Comparison of ENCODE assay signal across 20 cellular contexts in the genomic region with DNA sequence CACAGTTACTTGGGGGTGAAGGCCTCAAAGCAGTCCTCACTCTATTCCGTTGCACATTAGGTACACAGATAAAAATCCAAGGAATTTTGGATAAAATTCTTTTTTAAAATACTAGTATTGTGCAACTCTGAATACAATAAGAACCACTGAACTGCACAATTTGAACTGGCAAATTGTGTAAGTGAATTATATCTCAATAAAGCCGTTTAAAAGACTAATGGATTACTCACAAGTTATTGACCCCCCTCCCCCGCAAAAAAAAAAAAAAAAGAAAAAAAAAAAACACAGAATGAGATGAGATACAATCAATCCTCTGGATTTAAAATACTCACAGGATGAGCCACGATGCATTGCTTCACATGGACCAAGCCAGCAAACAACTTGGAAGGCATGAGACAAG.
"Had no signal": no experiment of that assay in that cellular context is flagged by ENCODE, and none has a peak within 500 bp of the region (broad histone marks: within the 10 kb centered on the region; RNA-seq: fewer than 3 reads in every experiment).

No MANE protein-coding gene starts in this region.

- H3K27ac Mint-ChIP-seq: immature natural killer cell, memory B cell, mesothelial cell of epicardium, natural killer cell had no signal

- H3K36me3 ChIP-seq: lower lobe of right lung, ovary, right atrium auricular region had no signal

- ATAC-seq: effector memory CD8-positive, alpha-beta T cell; gastroesophageal sphincter; left lung; lower lobe of right lung; natural killer cell had no signal

- DNase-seq: effector memory CD8-positive, alpha-beta T cell; foreskin fibroblast; glutamatergic neuron; immature natural killer cell; left lung; lower lobe of right lung; natural killer cell; ovary; stimulated activated CD4-positive, alpha-beta T cell treated with anti-CD3 and anti-CD28 coated beads, Interleukin-2, amount 100 ng/mL, for 48 hours; stimulated activated naive CD4-positive, alpha-beta T cell treated with Interleukin-2 at 50 U/mL for 16 hours; trophoblast cell had no signal

- H3K4me3 Mint-ChIP-seq: effector memory CD8-positive, alpha-beta T cell; immature natural killer cell; memory B cell; mesothelial cell of epicardium; natural killer cell; neural crest cell had no signal

- H3K27me3 ChIP-seq: esophagus muscularis mucosa, gastroesophageal sphincter, left lung, ovary, right atrium auricular region had no signal

- H3K27me3 Mint-ChIP-seq: effector memory CD8-positive, alpha-beta T cell; memory B cell had no signal

- H3K9me3 ChIP-seq: esophagus muscularis mucosa, gastroesophageal sphincter, left lung, lower lobe of right lung, ovary, right atrium auricular region had no signal

- H3K4me3 ChIP-seq: esophagus muscularis mucosa, gastroesophageal sphincter, left lung, lower lobe of right lung, ovary, right atrium auricular region, smooth muscle cell had no signal

- H3K4me1 ChIP-seq: gastroesophageal sphincter, left lung, lower lobe of right lung had no signal

- H3K4me1 Mint-ChIP-seq: memory B cell had no signal

- H3K36me3 Mint-ChIP-seq: natural killer cell had no signal

- H3K4me2 ChIP-seq: smooth muscle cell had no signal

- FAIRE-seq: keratinocyte had no signal

- H3K27ac ChIP-seq: epithelial cell of prostate, esophagus muscularis mucosa, gastroesophageal sphincter, left lung, lower lobe of right lung, ovary, right atrium auricular region had no signal

- H3K9me3 Mint-ChIP-seq: effector memory CD8-positive, alpha-beta T cell; immature natural killer cell; natural killer cell had no signal
